In the genomic region with DNA sequence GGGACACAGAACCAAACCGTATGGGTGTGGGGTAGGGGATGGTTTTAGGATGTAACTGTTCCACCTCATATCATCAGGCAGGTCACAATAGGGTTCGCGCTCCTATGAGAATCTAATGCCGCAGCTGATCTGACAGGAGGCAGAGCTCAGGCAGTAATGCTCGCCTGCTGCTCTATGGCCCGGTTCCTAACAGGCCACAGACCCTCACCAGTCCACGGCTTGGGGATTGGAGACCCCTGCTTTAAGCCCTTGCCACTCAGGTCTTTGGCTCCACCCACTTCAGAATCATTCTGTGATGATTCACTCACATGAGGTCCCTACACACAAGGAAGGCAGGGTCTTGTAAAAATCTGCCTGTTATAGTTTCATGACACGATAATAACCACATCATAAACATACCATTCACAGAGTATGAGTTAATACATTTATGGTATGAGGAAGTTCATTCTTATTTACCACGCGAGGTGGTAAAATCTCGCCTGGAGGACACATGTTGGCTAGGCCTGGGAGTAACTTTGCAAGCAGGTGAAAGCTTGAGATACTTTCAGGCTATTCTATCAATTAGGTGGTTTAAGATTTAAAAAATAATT, we compare ENCODE assay signal across 11 cellular contexts. TPM values are rescaled to one million over a fixed set of nuclear protein-coding genes. Genes with fewer than 3 reads are reported as not detected.
A peak's percentile ranks its signal among the peaks of the same experiment; 100 is the strongest.
DNase-seq lines count a peak whose midpoint lies in the region; ATAC-seq and TF ChIP-seq lines count a peak whose summit lies in the region.
"Had no signal": no experiment of that assay in that cellular context is flagged by ENCODE, and none has a peak within 500 bp of the region (broad histone marks: within the 10 kb centered on the region; RNA-seq: fewer than 3 reads in every experiment).

No MANE protein-coding gene starts in this region.

- CTCF ChIA-PET in HEK293 (lab: Yijun Ruan, JAX) = no interaction called here
- CTCF ChIA-PET in activated CD8-positive, alpha-beta memory T cell treated with anti-CD3 and anti-CD28 coated beads, Interleukin-2, amount 10 ng/mL, durations not matched to agents 7 days and 5 days (lab: Charles Lee) = no interaction called here

- H3K27ac Mint-ChIP-seq in activated CD8-positive, alpha-beta memory T cell treated with anti-CD3 and anti-CD28 coated beads, Interleukin-2, amount 10 ng/mL, durations not matched to agents 7 days and 5 days = no peak overlapping the region
- no peak overlapping the region for H3K27ac Mint-ChIP-seq in immature natural killer cell

- TF ChIP-seq CTCF in HEK293 (tag by site-specific recombination; IDR thresholded peaks at IDR 0.05) = no peak

- POLR2A ChIA-PET in HEK293 (lab: Yijun Ruan, JAX) = no interaction called here

- in situ Hi-C loops in SK-MEL-5 (cut with HindIII; ENCODE audit: low pct_unique_long_range_greater_than_20kb, low sequenced_read_pairs) = no loop called here

- H3K36me3 Mint-ChIP-seq in activated CD8-positive, alpha-beta memory T cell treated with anti-CD3 and anti-CD28 coated beads, Interleukin-2, amount 10 ng/mL, durations not matched to agents 7 days and 5 days = no peaks in the 10 kb centered on the region
- peaks cover 0 to 4% (median 0%) of the 10 kb centered on the region in 3 donors for H3K36me3 Mint-ChIP-seq in immature natural killer cell

- H3K9me3 ChIP-seq in HEK293 (ENCODE audit: control insufficient read depth, insufficient read depth, low read depth, low read length) = no peaks in the 10 kb centered on the region
- H3K9me3 ChIP-seq: BLaER1 treated with 17β-estradiol and CSF1 and Interleukin-3, amounts not matched to agents 10 nM and 100 nM had no signal

- ATAC-seq in activated CD8-positive, alpha-beta memory T cell treated with anti-CD3 and anti-CD28 coated beads, Interleukin-2, amount 10 ng/mL, durations not matched to agents 7 days and 5 days = no peak
- ATAC-seq in HG02623 (IDR thresholded peaks at IDR 0.05; ENCODE audit: unreplicated experiment) = no peak

- no peaks in the 10 kb centered on the region for H3K4me1 ChIP-seq in HEK293 (ENCODE audit: control insufficient read depth, insufficient read depth, low read length)
- H3K4me1 ChIP-seq: BLaER1 treated with 17β-estradiol and CSF1 and Interleukin-3, amounts not matched to agents 10 nM and 100 nM had no signal

- H3K4me3 Mint-ChIP-seq in activated CD8-positive, alpha-beta memory T cell treated with anti-CD3 and anti-CD28 coated beads, Interleukin-2, amount 10 ng/mL, durations not matched to agents 7 days and 5 days = no peak overlapping the region
- no peak overlapping the region for H3K4me3 Mint-ChIP-seq in immature natural killer cell

- no peaks in the 10 kb centered on the region for H3K36me3 ChIP-seq in HEK293 (ENCODE audit: control insufficient read depth in 2 of 2, insufficient read depth in 1 of 2, low read length in 2 of 2)
- H3K36me3 ChIP-seq: BLaER1 treated with 17β-estradiol and CSF1 and Interleukin-3, amounts not matched to agents 10 nM and 100 nM had no signal

- H3K27ac ChIP-seq in HEK293 (ENCODE audit: extremely low read depth, low read depth, low read length) = no peak overlapping the region
- H3K27ac ChIP-seq: BLaER1 treated with 17β-estradiol and CSF1 and Interleukin-3, amounts not matched to agents 10 nM and 100 nM had no signal

- peaks cover 9% of the 10 kb centered on the region for H3K27me3 Mint-ChIP-seq in activated CD8-positive, alpha-beta memory T cell treated with anti-CD3 and anti-CD28 coated beads, Interleukin-2, amount 10 ng/mL, durations not matched to agents 7 days and 5 days
- H3K27me3 Mint-ChIP-seq in immature natural killer cell (ENCODE audit: low read depth in 3 of 3) = peaks cover 0 to 6% (median 5%) of the 10 kb centered on the region in 3 donors

- H3K4me3 ChIP-seq in HEK293 (ENCODE audit: low read depth, low read length) = no peak overlapping the region
- H3K4me3 ChIP-seq: BLaER1 treated with 17β-estradiol and CSF1 and Interleukin-3, amounts not matched to agents 10 nM and 100 nM had no signal

- H3K9me3 Mint-ChIP-seq in activated CD8-positive, alpha-beta memory T cell treated with anti-CD3 and anti-CD28 coated beads, Interleukin-2, amount 10 ng/mL, durations not matched to agents 7 days and 5 days (ENCODE audit: low read depth) = no peaks in the 10 kb centered on the region
- no peaks in the 10 kb centered on the region for H3K9me3 Mint-ChIP-seq in immature natural killer cell

- H3K4me1 Mint-ChIP-seq in activated CD8-positive, alpha-beta memory T cell treated with anti-CD3 and anti-CD28 coated beads, Interleukin-2, amount 10 ng/mL, durations not matched to agents 7 days and 5 days = peaks cover 2% of the 10 kb centered on the region
- H3K4me1 Mint-ChIP-seq in immature natural killer cell = no peaks in the 10 kb centered on the region

- DNase-seq in AG08395 (ENCODE audit: low spot score) (peak; percentile 36), SK-MEL-5 (ENCODE audit: low read depth, low spot score) (peak; percentile 7), iris pigment epithelial cell (ENCODE audit: low read depth) (peak; percentile 49), immature natural killer cell (no peak), nucleus accumbens (lab: John Stamatoyannopoulos, UW) (no peak)
- no peak for DNase-seq in activated CD8-positive, alpha-beta memory T cell treated with anti-CD3 and anti-CD28 coated beads, Interleukin-2, amount 10 ng/mL, durations not matched to agents 7 days and 5 days
- DNase-seq: caudate nucleus, NCI-H1436 treated with DMSO at 0.1 percent for 48 hours had no signal

TF ChIP-seq in HEK293, 187 proteins besides CTCF, POLR2A, EP300 and RAD21:
- TF ChIP-seq ZNF335 (tag by site-specific recombination; conservative IDR thresholded peaks at IDR 0.05) (peak; percentile 50; the same call in 1 of the 2 replicates), ZNF266 (tag by site-specific recombination; IDR thresholded peaks at IDR 0.05; ENCODE audit: low read depth) (no peak)
TF ChIP-seq in HEK293: peak in this region for 1.

RNA-seq across cellular contexts. Expression of gene MAX, which starts 29.0 kb away (rescaled TPM):
- 67.0 and 73.3 TPM in 2 replicates for total RNA-seq in SK-MEL-5 (2014; rRNA removed; shearing (Covaris generic))
- polyA plus RNA-seq in SK-MEL-5 (2015; cell fraction: cytosol; rRNA removed) = 65.4 and 78.7 TPM in 2 replicates
- 39.9 and 63.6 TPM in 2 replicates for polyA plus RNA-seq in SK-MEL-5 (2015; cell fraction: nucleus; rRNA removed)
- total RNA-seq in activated CD8-positive, alpha-beta memory T cell treated with anti-CD3 and anti-CD28 coated beads, Interleukin-2, amount 10 ng/mL, durations not matched to agents 7 days and 5 days = 100 to 1,000 TPM; 130 to 134 TPM
- 100 to 1,000 TPM; 121 to 139 (median 135) TPM for polyA plus RNA-seq in immature natural killer cell

Comparison
In these comparisons a context has a peak if more than half of its experiments do, and no peak if none do; other contexts are left out.
1. DNase-seq: peak in AG08395 (single experiment), SK-MEL-5 (single experiment) and iris pigment epithelial cell (single experiment); none in activated CD8-positive, alpha-beta memory T cell treated with anti-CD3 and anti-CD28 coated beads, Interleukin-2, amount 10 ng/mL, durations not matched to agents 7 days and 5 days (single experiment), immature natural killer cell (0 of 3) and nucleus accumbens (0 of 56).